ENCODE assay signal across 22 cellular contexts in the genomic region with DNA sequence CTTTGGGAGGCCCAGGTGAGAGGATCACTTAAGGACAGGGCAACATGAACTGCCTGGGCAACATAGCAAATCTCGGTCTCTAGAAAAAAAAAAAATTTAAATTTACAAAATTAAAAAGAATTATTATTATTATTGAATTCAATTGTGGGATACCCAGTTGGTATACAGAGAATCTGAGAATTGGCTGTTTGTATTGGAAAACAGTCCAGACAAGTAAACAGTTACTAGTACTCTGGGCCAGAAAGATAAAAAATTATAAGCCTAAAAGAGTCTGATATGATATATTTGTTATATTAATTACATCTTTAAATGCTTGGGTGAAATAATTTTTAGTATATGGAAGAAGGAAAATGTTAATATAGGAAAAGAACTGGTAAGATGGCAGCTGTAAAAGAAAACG.
"Had no signal": no experiment of that assay in that cellular context is flagged by ENCODE, and none has a peak within 500 bp of the region (broad histone marks: within the 10 kb centered on the region; RNA-seq: fewer than 3 reads in every experiment).

No MANE protein-coding gene starts in this region.

- H3K9me3 Mint-ChIP-seq: memory B cell; mesothelial cell of epicardium; naive B cell; nephron; neural progenitor cell; stimulated activated memory B cell treated with anti-CD40 and anti-IgM and Interleukin-4, amounts not matched to agents 10 μg/mL and 1 μg/mL and 100 μg/mL, for 72 hours; type B pancreatic cell had no signal

- ATAC-seq: foreskin keratinocyte; gastroesophageal sphincter; heart left ventricle; left lobe of liver; mucosa of descending colon; stimulated activated memory B cell treated with anti-CD40 and anti-IgM and Interleukin-4, amounts not matched to agents 10 μg/mL and 1 μg/mL and 100 μg/mL, for 72 hours; stimulated activated naive CD8-positive, alpha-beta T cell treated with anti-CD3 and anti-CD28 coated beads, Interleukin-15, Interleukin-2, amounts not matched to agents 100 U/mL and 50 U/mL, for 24 hours had no signal

- H3K4me1 Mint-ChIP-seq: mesothelial cell of epicardium, nephron, neural progenitor cell had no signal

- H3K4me3 Mint-ChIP-seq: memory B cell; mesothelial cell of epicardium; nephron; neural progenitor cell; stimulated activated memory B cell treated with anti-CD40 and anti-IgM and Interleukin-4, amounts not matched to agents 10 μg/mL and 1 μg/mL and 100 μg/mL, for 72 hours; type B pancreatic cell had no signal

- H3K27ac Mint-ChIP-seq: memory B cell; mesothelial cell of epicardium; nephron; neural progenitor cell; stimulated activated memory B cell treated with anti-CD40 and anti-IgM and Interleukin-4, amounts not matched to agents 10 μg/mL and 1 μg/mL and 100 μg/mL, for 72 hours; type B pancreatic cell had no signal

- DNase-seq: effector CD8-positive, alpha-beta T cell; foreskin keratinocyte; heart left ventricle; kidney; mucosa of descending colon; naive B cell; nucleus accumbens; sigmoid colon; stimulated activated CD4-positive, alpha-beta T cell treated with anti-CD3 and anti-CD28 coated beads, Interleukin-2, amount 100 ng/mL, for 24 hours; stimulated activated CD4-positive, alpha-beta T cell treated with anti-CD3 and anti-CD28 coated beads, Interleukin-4, amount 100 ng/mL, for 24 hours; stimulated activated naive CD8-positive, alpha-beta T cell treated with anti-CD3 and anti-CD28 coated beads, Interleukin-15, Interleukin-2, amounts not matched to agents 100 U/mL and 50 U/mL, for 24 hours; substantia nigra; testis; tibial artery had no signal

- H3K27me3 Mint-ChIP-seq: memory B cell; naive B cell; stimulated activated memory B cell treated with anti-CD40 and anti-IgM and Interleukin-4, amounts not matched to agents 10 μg/mL and 1 μg/mL and 100 μg/mL, for 72 hours; type B pancreatic cell had no signal
